In the genomic region with DNA sequence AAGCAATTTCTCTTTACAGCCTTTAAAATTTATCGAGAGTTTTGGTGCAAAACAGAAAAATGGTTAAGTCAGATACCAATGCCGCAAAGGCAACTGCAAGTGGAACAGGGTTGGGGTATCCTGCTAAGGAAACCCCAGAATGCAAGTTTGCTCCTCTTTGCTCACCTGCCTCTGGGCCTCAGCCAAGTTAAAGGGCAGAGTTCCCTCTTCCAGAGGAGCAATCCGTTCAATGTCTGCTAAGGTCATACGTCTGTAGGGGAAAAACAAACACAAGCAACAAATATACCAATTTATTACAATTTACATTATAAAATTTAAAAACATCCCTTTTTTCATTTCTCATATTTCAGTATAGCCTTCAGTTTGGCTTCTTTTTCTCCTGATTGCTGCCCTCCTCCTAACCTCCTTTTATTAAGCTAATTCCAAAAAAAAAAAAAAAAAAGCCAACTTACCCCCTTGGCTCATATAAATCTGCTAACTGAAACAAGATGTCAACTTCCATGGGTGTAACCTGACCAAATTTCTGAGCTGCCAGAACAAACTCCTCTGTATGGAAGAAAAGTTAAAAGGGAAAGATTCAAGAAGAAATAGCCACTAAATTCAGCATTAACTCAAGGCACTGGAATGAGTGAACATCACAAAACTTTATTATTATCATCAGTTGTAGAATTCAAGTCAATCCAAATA, we compare ENCODE assay signal across 24 cellular contexts.
DNase-seq lines count a peak whose midpoint lies in the region; ATAC-seq, FAIRE-seq and TF ChIP-seq lines count a peak whose summit lies in the region.
"Had no signal": no experiment of that assay in that cellular context is flagged by ENCODE, and none has a peak within 500 bp of the region (broad histone marks: within the 10 kb centered on the region; RNA-seq: fewer than 3 reads in every experiment).

No MANE protein-coding gene starts in this region.

- no peak for ATAC-seq in activated T-helper 17 cell treated with anti-CD3 and anti-CD28 coated beads, Interleukin-2, amount 50 U/mL, for 72 hours (replicated peaks)
- no peak for ATAC-seq in GM21529 (IDR thresholded peaks at IDR 0.05; ENCODE audit: unreplicated experiment)
- ATAC-seq: activated naive CD8-positive, alpha-beta T cell treated with anti-CD3 and anti-CD28 coated beads, Interleukin-2, amount 50 U/mL, for 24 hours; heart left ventricle; stimulated activated effector memory CD8-positive, alpha-beta T cell treated with anti-CD3 and anti-CD28 coated beads, Interleukin-12 subunit alpha, Interleukin-12 subunit beta, amount 100 ng/mL, for 72 hours had no signal

- H2BK15ac ChIP-seq in mesenchymal stem cell (ENCODE audit: low read depth, poor library complexity, severe bottlenecking) (no peak overlapping the region), H9 (ENCODE audit: low read depth, low read length) (no peak overlapping the region)

- H3K36me3 ChIP-seq in mesenchymal stem cell (ENCODE audit: control insufficient read depth in 1 of 2, insufficient read depth in 2 of 2, low read depth in 1 of 2, low read length in 2 of 2): peaks cover 10 to 60% of the 10 kb centered on the region in 2 experiments
- peaks cover 29% of the 10 kb centered on the region for H3K36me3 ChIP-seq in suprapubic skin
- H3K36me3 ChIP-seq: brain microvascular endothelial cell had no signal

- 73% methylated on average over 4 of the region's 4 CpGs for WGBS in mesenchymal stem cell
- WGBS in suprapubic skin: 60% methylated on average over 4 of the region's 4 CpGs
- no CpG with 5 or more reads among the region's 4 CpGs for WGBS in H9 (ENCODE audit: extremely low coverage, insufficient read length, low lambda C conversion rate)

- H2BK20ac ChIP-seq in H9 (ENCODE audit: low read depth, low read length, poor library complexity, severe bottlenecking): no peak overlapping the region

- H4K5ac ChIP-seq in H9 (ENCODE audit: insufficient read length, low read depth, low read length): no peak overlapping the region

- FAIRE-seq in D721Med (lab: Jason Lieb, UNC): no peak
- FAIRE-seq: colon, GM12892, HTR-8/SVneo had no signal

- H3K27me3 ChIP-seq in mesenchymal stem cell (ENCODE audit: control insufficient read depth in 1 of 2, insufficient read depth in 1 of 2, low read length in 2 of 2) (no peaks in the 10 kb centered on the region), suprapubic skin (no peaks in the 10 kb centered on the region), H9 (ENCODE audit: insufficient read depth, low read length) (no peaks in the 10 kb centered on the region)
- H3K27me3 ChIP-seq: brain microvascular endothelial cell, heart left ventricle had no signal

- no peak overlapping the region for H3K4me3 Mint-ChIP-seq in H9
- H3K4me3 Mint-ChIP-seq in activated T-helper 17 cell treated with anti-CD3 and anti-CD28 coated beads, Interleukin-2, amount 50 U/mL, for 72 hours: no peak overlapping the region
- H3K4me3 Mint-ChIP-seq: activated naive CD8-positive, alpha-beta T cell treated with anti-CD3 and anti-CD28 coated beads, Interleukin-2, amount 50 U/mL, for 24 hours; CD4-positive, CD25-positive, alpha-beta regulatory T cell; neural crest cell; stimulated activated effector memory CD8-positive, alpha-beta T cell treated with anti-CD3 and anti-CD28 coated beads, Interleukin-12 subunit alpha, Interleukin-12 subunit beta, amount 100 ng/mL, for 72 hours had no signal

- H3K27ac ChIP-seq in mesenchymal stem cell (ENCODE audit: low read length, poor library complexity, severe bottlenecking): no peak overlapping the region
- no peak overlapping the region for H3K27ac ChIP-seq in suprapubic skin
- H3K27ac ChIP-seq in H9 (ENCODE audit: insufficient read length, low read depth, low read length): no peak overlapping the region
- H3K27ac ChIP-seq: brain microvascular endothelial cell, RWPE1 had no signal

- H3K27me3 Mint-ChIP-seq in H9 (ENCODE audit: low read depth): no peaks in the 10 kb centered on the region
- H3K27me3 Mint-ChIP-seq in activated T-helper 17 cell treated with anti-CD3 and anti-CD28 coated beads, Interleukin-2, amount 50 U/mL, for 72 hours: no peaks in the 10 kb centered on the region
- H3K27me3 Mint-ChIP-seq: activated naive CD8-positive, alpha-beta T cell treated with anti-CD3 and anti-CD28 coated beads, Interleukin-2, amount 50 U/mL, for 24 hours; CD4-positive, CD25-positive, alpha-beta regulatory T cell had no signal

- H2AK5ac ChIP-seq in mesenchymal stem cell (ENCODE audit: low read length, severe bottlenecking): peak overlapping the region; percentile 33
- no peak overlapping the region for H2AK5ac ChIP-seq in H9 (ENCODE audit: insufficient read length, low read length)

- TF ChIP-seq CTCF in suprapubic skin (IDR thresholded peaks at IDR 0.05) (no peak), H9 (conservative IDR thresholded peaks at IDR 0.05) (no peak), D721Med (IDR thresholded peaks at IDR 0.05; ENCODE audit: insufficient read depth, missing control alignments) (no peak)

- H3K4ac ChIP-seq in mesenchymal stem cell (ENCODE audit: low read depth in 1 of 2, low read length in 2 of 2) (no peak overlapping the region), H9 (ENCODE audit: low read depth, low read length) (no peak overlapping the region)

- H3K23me2 ChIP-seq in H9 (ENCODE audit: insufficient read length, low read depth, low read length, poor library complexity, severe bottlenecking): no peaks in the 10 kb centered on the region

- H3K9me3 Mint-ChIP-seq in H9: no peaks in the 10 kb centered on the region
- no peaks in the 10 kb centered on the region for H3K9me3 Mint-ChIP-seq in activated T-helper 17 cell treated with anti-CD3 and anti-CD28 coated beads, Interleukin-2, amount 50 U/mL, for 72 hours
- H3K9me3 Mint-ChIP-seq: activated naive CD8-positive, alpha-beta T cell treated with anti-CD3 and anti-CD28 coated beads, Interleukin-2, amount 50 U/mL, for 24 hours; CD4-positive, CD25-positive, alpha-beta regulatory T cell; neural crest cell; stimulated activated effector memory CD8-positive, alpha-beta T cell treated with anti-CD3 and anti-CD28 coated beads, Interleukin-12 subunit alpha, Interleukin-12 subunit beta, amount 100 ng/mL, for 72 hours had no signal

- no peak for TF ChIP-seq POLR2A in suprapubic skin (IDR thresholded peaks at IDR 0.05)

- no peak overlapping the region for H3T11ph ChIP-seq in H9 (ENCODE audit: low read length)

- no peak overlapping the region for H2AFZ ChIP-seq in mesenchymal stem cell (ENCODE audit: low read depth, low read length)
- no peak overlapping the region for H2AFZ ChIP-seq in H9 (ENCODE audit: low read length)

- H2BK5ac ChIP-seq in mesenchymal stem cell (ENCODE audit: low read depth, low read length, poor library complexity, severe bottlenecking) (no peak overlapping the region), H9 (ENCODE audit: insufficient read length, low read length) (no peak overlapping the region)

- DNase-seq in NCI-H69 (lab: John Stamatoyannopoulos, UW) (peak; percentile 80), dedifferentiated amniotic fluid mesenchymal stem cell (ENCODE audit: extremely low spot score) (peak; percentile 49), mesenchymal stem cell (no peak), suprapubic skin (ENCODE audit: low spot score in 2 of 2) (no peak), H9 (no peak), D721Med (ENCODE audit: insufficient read length, low spot score) (no peak)
- DNase-seq: activated CD4-positive, alpha-beta T cell treated with anti-CD3 and anti-CD28 coated beads, Interleukin-2, amount 50 U/mL, for 48 hours; activated effector memory CD4-positive, alpha-beta T cell treated with Interleukin-2 at 50 U/mL for 16 hours; activated naive CD8-positive, alpha-beta T cell treated with anti-CD3 and anti-CD28 coated beads, Interleukin-2, amount 50 U/mL, for 24 hours; CD4-positive, CD25-positive, alpha-beta regulatory T cell; heart left ventricle; MV-4-11; NCI-H2029; NCI-H226; stimulated activated CD4-positive, alpha-beta T cell treated with anti-CD3 and anti-CD28 coated beads, Interleukin-2, amount 100 ng/mL, for 24 hours had no signal

- H4K20me1 ChIP-seq in H9 (ENCODE audit: control insufficient read depth, insufficient read depth, insufficient read length): no peaks in the 10 kb centered on the region

- no peaks in the 10 kb centered on the region for H3K79me2 ChIP-seq in H9 (ENCODE audit: insufficient read depth, low read length)

- H3K14ac ChIP-seq in mesenchymal stem cell (ENCODE audit: low read length in 2 of 2): no peak overlapping the region
- no peak overlapping the region for H3K14ac ChIP-seq in H9 (ENCODE audit: insufficient read depth, low read length)

- H4K8ac ChIP-seq in mesenchymal stem cell (ENCODE audit: low read length) (no peak overlapping the region), H9 (replicated peaks; ENCODE audit: insufficient read length, low read depth, low read length) (no peak overlapping the region)

- no peak overlapping the region for H4K91ac ChIP-seq in mesenchymal stem cell (ENCODE audit: low read length)
- no peak overlapping the region for H4K91ac ChIP-seq in H9 (ENCODE audit: insufficient read length, low read depth, low read length)

- H3K23ac ChIP-seq in mesenchymal stem cell (ENCODE audit: low read length in 2 of 2) (no peak overlapping the region), H9 (ENCODE audit: insufficient read length, low read depth, low read length) (no peak overlapping the region)

- H3K4me1 Mint-ChIP-seq in H9: 0 out of 4 replicates have a peak, but pooled peaks cover 0 to 3% of the 10 kb centered on the region in 2 experiments
- H3K4me1 Mint-ChIP-seq in activated T-helper 17 cell treated with anti-CD3 and anti-CD28 coated beads, Interleukin-2, amount 50 U/mL, for 72 hours: no peaks in the 10 kb centered on the region
- H3K4me1 Mint-ChIP-seq: activated naive CD8-positive, alpha-beta T cell treated with anti-CD3 and anti-CD28 coated beads, Interleukin-2, amount 50 U/mL, for 24 hours; neural crest cell; stimulated activated effector memory CD8-positive, alpha-beta T cell treated with anti-CD3 and anti-CD28 coated beads, Interleukin-12 subunit alpha, Interleukin-12 subunit beta, amount 100 ng/mL, for 72 hours had no signal

- H3K9ac ChIP-seq in mesenchymal stem cell (ENCODE audit: low read length) (peak overlapping the region; percentile 67), H9 (ENCODE audit: extremely low read depth, insufficient read length, low read length) (no peak overlapping the region)

- H2BK12ac ChIP-seq in mesenchymal stem cell (ENCODE audit: low read length in 2 of 2): no peak overlapping the region
- no peak overlapping the region for H2BK12ac ChIP-seq in H9 (ENCODE audit: insufficient read length, low read depth, low read length)

- H3K27ac Mint-ChIP-seq in H9: no peak overlapping the region; a peak in 1 of 7 replicates
- H3K27ac Mint-ChIP-seq in activated T-helper 17 cell treated with anti-CD3 and anti-CD28 coated beads, Interleukin-2, amount 50 U/mL, for 72 hours: no peak overlapping the region
- H3K27ac Mint-ChIP-seq: activated naive CD8-positive, alpha-beta T cell treated with anti-CD3 and anti-CD28 coated beads, Interleukin-2, amount 50 U/mL, for 24 hours; CD4-positive, CD25-positive, alpha-beta regulatory T cell; stimulated activated effector memory CD8-positive, alpha-beta T cell treated with anti-CD3 and anti-CD28 coated beads, Interleukin-12 subunit alpha, Interleukin-12 subunit beta, amount 100 ng/mL, for 72 hours had no signal

- H3K9me3 ChIP-seq in mesenchymal stem cell (ENCODE audit: control insufficient read depth, low read length) (no peaks in the 10 kb centered on the region), suprapubic skin (no peaks in the 10 kb centered on the region), H9 (ENCODE audit: control insufficient read depth, low read depth, low read length) (no peaks in the 10 kb centered on the region)
- H3K9me3 ChIP-seq: heart left ventricle had no signal

- H3K4me2 ChIP-seq in mesenchymal stem cell (ENCODE audit: low read length, poor library complexity, severe bottlenecking): no peak overlapping the region
- no peak overlapping the region for H3K4me2 ChIP-seq in H9 (ENCODE audit: insufficient read depth, insufficient read length, low read length)

- H3K79me1 ChIP-seq in mesenchymal stem cell (replicated peaks; ENCODE audit: low read length, poor library complexity, severe bottlenecking): peaks cover 3% of the 10 kb centered on the region
- H3K79me1 ChIP-seq in H9 (ENCODE audit: insufficient read depth, low read depth, low read length, poor library complexity, severe bottlenecking): no peaks in the 10 kb centered on the region

- peaks cover 7 to 35% (median 28%) of the 10 kb centered on the region in 3 experiments; a peak in 6 of 7 replicates for H3K36me3 Mint-ChIP-seq in H9 (ENCODE audit: insufficient read depth in 1 of 3, low read depth in 3 of 3)
- peaks cover 68% of the 10 kb centered on the region for H3K36me3 Mint-ChIP-seq in activated T-helper 17 cell treated with anti-CD3 and anti-CD28 coated beads, Interleukin-2, amount 50 U/mL, for 72 hours (ENCODE audit: low read depth)

- no peak overlapping the region for H2BK120ac ChIP-seq in mesenchymal stem cell (ENCODE audit: low read depth, low read length)
- H2BK120ac ChIP-seq in H9 (ENCODE audit: low read depth, low read length, poor library complexity, severe bottlenecking): no peak overlapping the region

- H3K18ac ChIP-seq in mesenchymal stem cell (ENCODE audit: low read depth in 1 of 2, low read length in 2 of 2) (no peak overlapping the region), H9 (ENCODE audit: insufficient read length, low read depth, low read length) (no peak overlapping the region)

- H3K4me3 ChIP-seq in mesenchymal stem cell (ENCODE audit: insufficient read depth in 1 of 2, low read depth in 1 of 2, low read length in 2 of 2) (peak overlapping the region in 1 of 2 experiments; percentile 55), suprapubic skin (peak overlapping the region; percentile 18)

- peaks cover 6% of the 10 kb centered on the region for H3K4me1 ChIP-seq in mesenchymal stem cell (ENCODE audit: control insufficient read depth, insufficient read depth, low read depth, low read length)
- peaks cover 12% of the 10 kb centered on the region for H3K4me1 ChIP-seq in suprapubic skin
- H3K4me1 ChIP-seq in H9 (ENCODE audit: insufficient read depth, low read length): no peaks in the 10 kb centered on the region

- H3K56ac ChIP-seq in H9 (ENCODE audit: insufficient read length, low read depth, low read length): no peak overlapping the region

- TF ChIP-seq EP300 in suprapubic skin (IDR thresholded peaks at IDR 0.05): no peak

Comparison
In these comparisons a context has a peak if more than half of its experiments do, and no peak if none do; other contexts are left out.
1. DNase-seq: peak in NCI-H69 (single experiment) and dedifferentiated amniotic fluid mesenchymal stem cell (single experiment); none in mesenchymal stem cell (single experiment), suprapubic skin (0 of 2), H9 (single experiment) and D721Med (single experiment).